13 cellular contexts compared by ENCODE assay signal in the genomic region with DNA sequence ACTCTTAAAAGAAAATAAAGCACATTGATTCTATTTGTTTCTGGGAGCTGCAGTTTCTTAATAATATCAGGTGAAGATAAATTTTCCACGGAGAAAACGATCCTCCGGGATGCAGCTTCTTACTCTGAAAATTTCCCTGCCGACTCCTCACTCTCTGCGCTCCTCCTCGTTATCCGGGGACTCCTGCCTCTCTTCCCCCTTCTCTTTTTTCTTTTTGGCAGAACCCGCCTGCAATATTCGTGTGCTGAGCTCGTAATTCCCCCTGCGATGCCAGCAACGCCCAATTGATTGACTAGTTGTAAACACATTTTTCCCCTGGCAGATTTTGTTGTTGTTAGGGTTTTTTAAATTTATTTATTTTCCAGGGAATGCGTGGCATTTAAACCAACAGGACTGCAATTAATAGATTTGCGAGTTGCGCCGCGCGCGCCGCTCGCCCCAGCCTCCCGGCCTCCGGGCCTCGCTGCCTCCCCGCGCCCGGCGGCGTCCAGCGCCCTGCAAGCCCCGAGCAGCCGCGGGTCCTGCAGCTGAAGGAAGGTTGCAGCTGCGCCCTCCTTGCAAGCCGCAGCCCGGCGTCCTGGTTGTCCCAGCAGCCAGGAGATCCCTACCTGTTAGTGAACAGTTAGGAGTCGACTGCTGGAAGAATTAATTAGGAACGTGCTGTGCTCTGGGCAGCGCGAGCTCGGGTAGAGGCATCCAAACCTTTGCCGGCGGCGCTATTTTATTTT. TPM values are rescaled to one million over a fixed set of nuclear protein-coding genes. Genes with fewer than 3 reads are reported as not detected.
DNase-seq lines count a peak whose midpoint lies in the region; ATAC-seq, FAIRE-seq and TF ChIP-seq lines count a peak whose summit lies in the region.
"Had no signal": no experiment of that assay in that cellular context is flagged by ENCODE, and none has a peak within 500 bp of the region (broad histone marks: within the 10 kb centered on the region; RNA-seq: fewer than 3 reads in every experiment).

No MANE protein-coding gene starts in this region.

- H3K9me3 ChIP-seq in heart right ventricle, result no peaks in the 10 kb centered on the region
- no peaks in the 10 kb centered on the region for H3K9me3 ChIP-seq in pancreas
- no peaks in the 10 kb centered on the region for H3K9me3 ChIP-seq in tibial nerve

- peak; percentile 40 for DNase-seq in DMS53 (lab: John Stamatoyannopoulos, UW)
- DNase-seq in DMS53 treated with DMSO at 0.1 percent for 48 hours (lab: John Stamatoyannopoulos, UW; ENCODE audit: unreplicated experiment), result no peak
- DNase-seq in heart right ventricle, result no peak
- no peak for DNase-seq in pancreas
- no peak for DNase-seq in pons (ENCODE audit: low spot score)
- no peak for DNase-seq in HuH-7.5 (ENCODE audit: low spot score)
- no peak for DNase-seq in tibial nerve (ENCODE audit: low spot score in 2 of 2)
- DNase-seq: activated CD4-positive, alpha-beta T cell treated with anti-CD3 and anti-CD28 coated beads, Interleukin-2, amount 50 U/mL, for 48 hours; NCI-H1417 treated with DMSO at 0.1 percent for 48 hours had no signal

- intact Hi-C loops in heart right ventricle (cut with DNase I), result loop anchor here in 1 of 10 donors (1.0 kb wide), 1 partner anchor 402 kb away; no protein-coding TSS in a partner anchor
- intact Hi-C loops in pancreas (cut with DNase I), result no loop called here

- H3K27me3 ChIP-seq in heart right ventricle, result peaks cover 6 to 87% (median 72%) of the 10 kb centered on the region in 7 donors
- H3K27me3 ChIP-seq in pancreas, result peaks cover 0 to 3% (median 0%) of the 10 kb centered on the region in 4 donors
- H3K27me3 ChIP-seq in tibial nerve, result peaks cover 0 to 93% of the 10 kb centered on the region in 2 donors

- 8 to 12% methylated on average over 45 of the region's 45 CpGs for WGBS in heart right ventricle, 2 donors
- WGBS in pancreas, 2 donors, result 9 to 10% methylated on average over 45 of the region's 45 CpGs
- 9 to 11% methylated on average over 42 to 45 of the region's 45 CpGs for whole genome bisulfite sequencing in tibial nerve, 2 donors

- no peak for TF ChIP-seq EP300 in tibial nerve (IDR thresholded peaks at IDR 0.05)

- H3K4me1 ChIP-seq in heart right ventricle, result peaks cover 22 to 49% (median 35%) of the 10 kb centered on the region in 9 donors
- H3K4me1 ChIP-seq in pancreas, result peaks cover 15 to 24% (median 22%) of the 10 kb centered on the region in 3 donors
- peaks cover 0 to 44% (median 23%) of the 10 kb centered on the region in 4 donors for H3K4me1 ChIP-seq in tibial nerve
- H3K4me1 ChIP-seq: foreskin keratinocyte had no signal

- no peak for FAIRE-seq in pancreas (lab: Jason Lieb, UNC)
- FAIRE-seq: A204.1, bronchial epithelial cell had no signal

- peak in 1 of 8 donors; percentile 45 for ATAC-seq in heart right ventricle
- peak in 3 of 4 donors; percentile 7 to 21 (median 21) for ATAC-seq in pancreas
- ATAC-seq: foreskin keratinocyte had no signal

- H3K27ac ChIP-seq in VCaP (peak overlapping the region; percentile 70), heart right ventricle (peak overlapping the region in 2 of 10 donors; percentile 18 to 32), pancreas (no peak overlapping the region), tibial nerve (no peak overlapping the region)
- H3K27ac ChIP-seq: foreskin keratinocyte had no signal

- no peak for TF ChIP-seq CTCF in VCaP (conservative IDR thresholded peaks at IDR 0.05)
- no peak for TF ChIP-seq CTCF in heart right ventricle (IDR thresholded peaks at IDR 0.05)
- TF ChIP-seq CTCF in pancreas (IDR thresholded peaks at IDR 0.05), result no peak
- TF ChIP-seq CTCF in tibial nerve (IDR thresholded peaks at IDR 0.05), result no peak

- H3K36me3 ChIP-seq in heart right ventricle (no peaks in the 10 kb centered on the region), pancreas (no peaks in the 10 kb centered on the region), tibial nerve (no peaks in the 10 kb centered on the region)

- TF ChIP-seq POLR2A in tibial nerve (IDR thresholded peaks at IDR 0.05), result no peak

- H3K4me3 ChIP-seq in heart right ventricle, result peak overlapping the region in 9 of 10 donors; percentile 38 to 82 (median 67)
- no peak overlapping the region for H3K4me3 ChIP-seq in pancreas
- peak overlapping the region in 1 of 4 donors; percentile 75 for H3K4me3 ChIP-seq in tibial nerve

RNA-seq across cellular contexts. Expression of a gene that starts 2.2 kb away (rescaled TPM):
- total RNA-seq in heart right ventricle (1 to 10 TPM; 1.2 to 7.6 (median 2.9) TPM), pancreas (1 to 10 TPM; 1.0 to 6.4 (median 3.6) TPM), tibial nerve (10 to 100 TPM in 1 of 4 donors, 1 to 10 TPM in 1, under 1 TPM in 2; 0.63 to 21.4 (median 1.0) TPM)
- polyA plus RNA-seq in heart right ventricle (1 to 10 TPM in 1 of 2 donors, under 1 TPM in 1; 0.29 to 2.4 TPM), pancreas (1 to 10 TPM; 1.1 to 1.5 TPM)

Comparison
In these comparisons a context has a peak if more than half of its experiments do, and no peak if none do; other contexts are left out.
1. H3K4me3 ChIP-seq: peak in heart right ventricle (9 of 10); none in pancreas (0 of 4).